In the genomic region with DNA sequence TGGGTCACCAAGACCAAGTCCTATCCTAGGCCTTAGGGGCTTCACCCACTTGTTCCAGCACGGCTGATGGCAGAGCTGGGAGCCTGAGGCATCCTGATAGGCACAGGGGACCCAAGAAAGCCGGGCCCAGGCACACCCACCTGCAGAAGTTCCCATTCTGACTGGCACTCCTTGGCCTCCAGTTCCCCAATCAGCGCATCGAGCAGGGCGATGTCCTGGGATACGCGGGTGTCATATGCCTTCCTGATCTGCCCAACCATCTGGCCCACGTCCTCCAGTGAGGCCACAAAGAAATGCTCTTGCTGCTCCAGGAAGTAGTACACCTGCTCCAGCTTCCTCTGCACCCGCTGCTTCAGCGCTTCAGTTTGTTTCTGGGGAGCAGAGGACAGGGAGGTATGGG, we compare ENCODE assay signal across 21 cellular contexts. TPM values are rescaled to one million over a fixed set of nuclear protein-coding genes. Genes with fewer than 3 reads are reported as not detected.
"Had no signal": no experiment of that assay in that cellular context is flagged by ENCODE, and none has a peak within 500 bp of the region (broad histone marks: within the 10 kb centered on the region; RNA-seq: fewer than 3 reads in every experiment).

No MANE protein-coding gene starts in this region.

- H3K4me3 ChIP-seq: left lung, lower lobe of right lung, ovary, prostate gland, sigmoid colon, spleen, suprapubic skin, thoracic aorta, tibial artery had no signal

- H3K4me1 ChIP-seq: lower lobe of right lung, prostate gland, sigmoid colon, suprapubic skin, tibial artery had no signal

- H3K27ac ChIP-seq: left lung, lower lobe of right lung, ovary, prostate gland, sigmoid colon, spleen, suprapubic skin, thoracic aorta, tibial artery had no signal

- DNase-seq: hippocampal formation; left colon; left lung; lower lobe of right lung; mammary epithelial cell; mesenchymal stem cell; naive thymus-derived CD8-positive, alpha-beta T cell; ovary; retina; right cardiac atrium; sigmoid colon; small intestine; spleen; stimulated activated CD4-positive, alpha-beta T cell treated with anti-CD3 and anti-CD28 coated beads, Interleukin-4, amount 100 ng/mL, for 24 hours; stimulated activated naive CD4-positive, alpha-beta T cell; tibial artery had no signal

- H3K27me3 ChIP-seq: left lung, ovary, sigmoid colon had no signal

- H3K36me3 ChIP-seq: ovary, prostate gland, sigmoid colon, suprapubic skin, thoracic aorta, tibial artery had no signal

- H3K9me3 ChIP-seq: left lung, lower lobe of right lung, ovary, prostate gland, sigmoid colon, spleen, suprapubic skin, thoracic aorta, tibial artery had no signal

RNA-seq across cellular contexts. Expression of a gene that starts 9.6 kb away (rescaled TPM):
- total RNA-seq: mammary epithelial cell, neural crest cell had no signal
- polyA plus RNA-seq: keratinocyte; mammary epithelial cell; naive thymus-derived CD8-positive, alpha-beta T cell had no signal
